Comparison of ENCODE assay signal across 18 cellular contexts in genomic region chr3:128457918-128458317, GRCh38. TPM values are rescaled to one million over a fixed set of nuclear protein-coding genes. Genes with fewer than 3 reads are reported as not detected.
DNase-seq lines count a peak whose midpoint lies in the region; TF ChIP-seq lines count a peak whose summit lies in the region.
"Had no signal": no experiment of that assay in that cellular context is flagged by ENCODE, and none has a peak within 500 bp of the region (broad histone marks: within the 10 kb centered on the region; RNA-seq: fewer than 3 reads in every experiment).

No MANE protein-coding gene starts in this region.

- DNase-seq in SK-N-DZ (ENCODE audit: low spot score) (peak; percentile 91), glutamatergic neuron (no peak), RWPE1 (ENCODE audit: low spot score) (no peak), T-helper 9 cell (no peak)
- no peak for DNase-seq in activated CD4-positive, alpha-beta T cell treated with anti-CD3 and anti-CD28 coated beads for 1 hour
- DNase-seq: BE2C; CD8-positive, alpha-beta T cell; COR-L47; DND-41; GDM1; GOT3; HCEC 1CT; HFFc6 had no signal

- peaks cover 12% of the 10 kb centered on the region for H3K36me3 Mint-ChIP-seq in glutamatergic neuron (ENCODE audit: unreplicated experiment)
- H3K36me3 Mint-ChIP-seq in nephron (ENCODE audit: low read depth): no peaks in the 10 kb centered on the region
- H3K36me3 Mint-ChIP-seq: CD8-positive, alpha-beta T cell had no signal

- peak overlapping the region; percentile 15 for H3K27ac Mint-ChIP-seq in glutamatergic neuron (ENCODE audit: unreplicated experiment)
- peak overlapping the region; percentile 9 to 19 (median 14) for H3K27ac Mint-ChIP-seq in nephron
- H3K27ac Mint-ChIP-seq: CD8-positive, alpha-beta T cell; HFFc6 had no signal

- CTCF ChIA-PET in RWPE1 (lab: Yijun Ruan, JAX): no interaction called here

- H3K27ac ChIP-seq in RWPE1: no peak overlapping the region
- H3K27ac ChIP-seq: A549, C4-2B had no signal

- H3K27me3 Mint-ChIP-seq in glutamatergic neuron (ENCODE audit: unreplicated experiment) (peaks cover 10% of the 10 kb centered on the region), nephron (ENCODE audit: low read depth) (peaks cover 40% of the 10 kb centered on the region)

- TF ChIP-seq CTCF in glutamatergic neuron (IDR thresholded peaks at IDR 0.05; ENCODE audit: partially characterized antibody, unreplicated experiment) (no peak), nephron (IDR thresholded peaks at IDR 0.05; ENCODE audit: unreplicated experiment in 3 of 3) (no peak), RWPE1 (conservative IDR thresholded peaks at IDR 0.05; ENCODE audit: low read depth) (no peak)

- H3K4me3 Mint-ChIP-seq in glutamatergic neuron (ENCODE audit: unreplicated experiment) (no peak overlapping the region), nephron (no peak overlapping the region)
- H3K4me3 Mint-ChIP-seq: CD8-positive, alpha-beta T cell; HFFc6 had no signal

- H3K4me1 Mint-ChIP-seq in glutamatergic neuron (ENCODE audit: low read depth, unreplicated experiment): peaks cover 8% of the 10 kb centered on the region
- H3K4me1 Mint-ChIP-seq in nephron: peaks cover 5% of the 10 kb centered on the region

- H3K9me3 Mint-ChIP-seq in glutamatergic neuron (ENCODE audit: unreplicated experiment): peaks cover 8% of the 10 kb centered on the region
- no peaks in the 10 kb centered on the region for H3K9me3 Mint-ChIP-seq in nephron
- H3K9me3 Mint-ChIP-seq: CD8-positive, alpha-beta T cell; HFFc6 had no signal

- POLR2A ChIA-PET in RWPE1 (lab: Yijun Ruan, JAX; ENCODE audit: low non-redundant PET): no interaction called here

RNA-seq across cellular contexts. Expression of gene DNAJB8, which starts 8.8 kb away (rescaled TPM):
- not detected in 2 replicates for polyA plus RNA-seq in SK-N-DZ (2014; cell fraction: cytosol; rRNA removed)
- not detected in 2 replicates for polyA plus RNA-seq in SK-N-DZ (2014; cell fraction: nucleus; rRNA removed)
- total RNA-seq in glutamatergic neuron (ENCODE audit: unreplicated experiment): not detected
- total RNA-seq: CD8-positive, alpha-beta T cell; HFFc6; HT1080 had no signal
- polyA plus RNA-seq: A549, AG04450 had no signal

RNA-seq across cellular contexts. Expression of gene GATA2, which starts 35.1 kb away (rescaled TPM):
- 116 and 129 TPM in 2 replicates for polyA plus RNA-seq in SK-N-DZ (2014; cell fraction: cytosol; rRNA removed)
- 130 and 136 TPM in 2 replicates for polyA plus RNA-seq in SK-N-DZ (2014; cell fraction: nucleus; rRNA removed)
- total RNA-seq in glutamatergic neuron (ENCODE audit: unreplicated experiment): 3.6 TPM
